Comparison of ENCODE assay signal across 8 cellular contexts in the genomic region with DNA sequence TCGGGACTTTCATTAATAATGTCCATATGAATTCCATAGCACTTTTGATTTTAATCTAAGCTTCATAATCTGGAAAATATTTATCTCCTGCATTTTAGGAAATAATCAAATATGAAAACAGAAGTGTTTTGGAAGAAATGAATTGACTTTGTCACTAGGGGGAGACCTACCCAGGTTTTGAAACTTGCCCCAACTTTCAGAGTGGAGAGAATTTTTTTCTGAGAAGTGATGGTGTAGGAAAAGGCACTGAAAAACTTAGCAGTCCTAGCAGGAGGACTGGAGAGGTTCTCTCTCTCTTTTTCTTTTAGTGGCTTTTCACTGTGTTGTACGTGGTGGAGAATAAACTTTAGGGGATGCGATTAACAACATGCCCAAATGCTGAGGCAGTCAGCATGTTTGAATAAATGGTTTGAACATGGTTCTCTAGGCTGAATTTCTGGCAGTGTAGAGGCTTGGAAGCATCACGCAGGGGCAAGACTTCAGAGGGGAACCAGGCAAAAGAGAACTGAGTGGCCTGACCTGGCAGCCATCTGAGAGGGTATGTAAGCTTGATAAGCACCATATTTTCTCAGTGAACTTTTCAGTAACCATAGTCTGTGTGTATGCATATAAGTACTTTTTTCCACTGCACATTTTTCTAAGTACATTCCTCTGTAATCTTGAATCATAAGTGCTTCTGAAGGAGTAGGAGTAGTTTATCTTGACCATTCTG.
DNase-seq lines count a peak whose midpoint lies in the region; ATAC-seq, FAIRE-seq and TF ChIP-seq lines count a peak whose summit lies in the region.

No MANE protein-coding gene starts in this region.

- intact Hi-C loops in testis (cut with DNase I; ENCODE audit: low total_unique reads), result no loop called here

- ATAC-seq in HG03432 (IDR thresholded peaks at IDR 0.05; ENCODE audit: unreplicated experiment), result no peak

- no peak overlapping the region for H3K27ac ChIP-seq in testis

- H3K36me3 ChIP-seq in MG63, result no peaks in the 10 kb centered on the region
- no peaks in the 10 kb centered on the region for H3K36me3 ChIP-seq in testis (ENCODE audit: low read depth, missing control alignments)

- TF ChIP-seq CTCF in AG10803 (conservative IDR thresholded peaks at IDR 0.05; ENCODE audit: low read length) (peak; percentile 76), testis (IDR thresholded peaks at IDR 0.05) (peak; percentile 11 to 46 (median 42))

- WGBS in testis, 2 donors, result 28 to 46% methylated on average over 4 of the region's 4 CpGs

- DNase-seq in AG10803 (ENCODE audit: low read depth) (peak; percentile 70), GM12892 (ENCODE audit: insufficient read length) (peak; percentile 1), MG63 (peak; percentile 9), amniotic epithelial cell (ENCODE audit: low read depth) (peak; percentile 79), iPS-NIHi7 (ENCODE audit: extremely low spot score) (peak; percentile 41), testis (no peak), NCI-H1092 treated with DMSO at 0.1 percent for 48 hours (lab: John Stamatoyannopoulos, UW) (no peak)

- FAIRE-seq in GM12892 (lab: Jason Lieb, UNC), result peak; percentile 42

- no peak for TF ChIP-seq POLR2A in GM12892 (IDR thresholded peaks at IDR 0.05; ENCODE audit: low read depth, low read length)
- no peak for TF ChIP-seq POLR2A in testis (IDR thresholded peaks at IDR 0.05)

- H3K9me3 ChIP-seq in MG63 (no peaks in the 10 kb centered on the region), testis (no peaks in the 10 kb centered on the region)

- no peaks in the 10 kb centered on the region for H3K4me1 ChIP-seq in testis

- H3K4me3 ChIP-seq in AG10803 (ENCODE audit: low read length) (peak overlapping the region; percentile 50), MG63 (no peak overlapping the region), testis (no peak overlapping the region)

- H3K27me3 ChIP-seq in MG63 (no peaks in the 10 kb centered on the region), testis (no peaks in the 10 kb centered on the region)

Comparison
In these comparisons a context has a peak if more than half of its experiments do, and no peak if none do; other contexts are left out.
1. DNase-seq: peak in AG10803 (single experiment), GM12892 (single experiment), MG63 (single experiment), amniotic epithelial cell (single experiment) and iPS-NIHi7 (single experiment); none in testis (single experiment) and NCI-H1092 treated with DMSO at 0.1 percent for 48 hours (single experiment).